Comparison of ENCODE assay signal across 1 cellular context in the genomic region with DNA sequence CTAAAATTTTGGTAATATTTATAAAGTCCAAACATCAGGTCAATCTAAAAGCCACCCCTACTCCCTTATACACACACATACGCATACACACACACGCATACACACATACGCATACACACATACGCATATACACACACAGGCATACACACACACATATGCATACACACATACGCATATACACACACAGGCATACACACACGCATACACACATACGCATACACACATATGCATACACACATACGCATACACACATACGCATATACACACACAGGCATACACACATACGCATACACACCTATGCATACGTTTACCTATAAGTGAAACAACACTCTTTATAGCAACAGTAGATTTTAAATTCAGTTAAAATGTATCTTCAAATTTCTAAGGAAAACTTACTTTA.
TF ChIP-seq lines count a peak whose summit lies in the region.

No MANE protein-coding gene starts in this region.

TF ChIP-seq in HepG2, 621 proteins besides CTCF, POLR2A, EP300 and RAD21 (continued from another document):
- TF ChIP-seq, protein P1, sequence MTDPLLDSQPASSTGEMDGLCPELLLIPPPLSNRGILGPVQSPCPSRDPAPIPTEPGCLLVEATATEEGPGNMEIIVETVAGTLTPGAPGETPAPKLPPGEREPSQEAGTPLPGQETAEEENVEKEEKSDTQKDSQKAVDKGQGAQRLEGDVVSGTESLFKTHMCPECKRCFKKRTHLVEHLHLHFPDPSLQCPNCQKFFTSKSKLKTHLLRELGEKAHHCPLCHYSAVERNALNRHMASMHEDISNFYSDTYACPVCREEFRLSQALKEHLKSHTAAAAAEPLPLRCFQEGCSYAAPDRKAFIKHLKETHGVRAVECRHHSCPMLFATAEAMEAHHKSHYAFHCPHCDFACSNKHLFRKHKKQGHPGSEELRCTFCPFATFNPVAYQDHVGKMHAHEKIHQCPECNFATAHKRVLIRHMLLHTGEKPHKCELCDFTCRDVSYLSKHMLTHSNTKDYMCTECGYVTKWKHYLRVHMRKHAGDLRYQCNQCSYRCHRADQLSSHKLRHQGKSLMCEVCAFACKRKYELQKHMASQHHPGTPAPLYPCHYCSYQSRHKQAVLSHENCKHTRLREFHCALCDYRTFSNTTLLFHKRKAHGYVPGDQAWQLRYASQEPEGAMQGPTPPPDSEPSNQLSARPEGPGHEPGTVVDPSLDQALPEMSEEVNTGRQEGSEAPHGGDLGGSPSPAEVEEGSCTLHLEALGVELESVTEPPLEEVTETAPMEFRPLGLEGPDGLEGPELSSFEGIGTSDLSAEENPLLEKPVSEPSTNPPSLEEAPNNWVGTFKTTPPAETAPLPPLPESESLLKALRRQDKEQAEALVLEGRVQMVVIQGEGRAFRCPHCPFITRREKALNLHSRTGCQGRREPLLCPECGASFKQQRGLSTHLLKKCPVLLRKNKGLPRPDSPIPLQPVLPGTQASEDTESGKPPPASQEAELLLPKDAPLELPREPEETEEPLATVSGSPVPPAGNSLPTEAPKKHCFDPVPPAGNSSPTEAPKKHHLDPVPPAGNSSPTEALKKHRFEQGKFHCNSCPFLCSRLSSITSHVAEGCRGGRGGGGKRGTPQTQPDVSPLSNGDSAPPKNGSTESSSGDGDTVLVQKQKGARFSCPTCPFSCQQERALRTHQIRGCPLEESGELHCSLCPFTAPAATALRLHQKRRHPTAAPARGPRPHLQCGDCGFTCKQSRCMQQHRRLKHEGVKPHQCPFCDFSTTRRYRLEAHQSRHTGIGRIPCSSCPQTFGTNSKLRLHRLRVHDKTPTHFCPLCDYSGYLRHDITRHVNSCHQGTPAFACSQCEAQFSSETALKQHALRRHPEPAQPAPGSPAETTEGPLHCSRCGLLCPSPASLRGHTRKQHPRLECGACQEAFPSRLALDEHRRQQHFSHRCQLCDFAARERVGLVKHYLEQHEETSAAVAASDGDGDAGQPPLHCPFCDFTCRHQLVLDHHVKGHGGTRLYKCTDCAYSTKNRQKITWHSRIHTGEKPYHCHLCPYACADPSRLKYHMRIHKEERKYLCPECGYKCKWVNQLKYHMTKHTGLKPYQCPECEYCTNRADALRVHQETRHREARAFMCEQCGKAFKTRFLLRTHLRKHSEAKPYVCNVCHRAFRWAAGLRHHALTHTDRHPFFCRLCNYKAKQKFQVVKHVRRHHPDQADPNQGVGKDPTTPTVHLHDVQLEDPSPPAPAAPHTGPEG (CRISPR knock-in tag; IDR thresholded peaks at IDR 0.05) = no peak
- TF ChIP-seq ELF1 (CRISPR knock-in tag; IDR thresholded peaks at IDR 0.05) = no peak
- TF ChIP-seq KDM5B (CRISPR knock-in tag; IDR thresholded peaks at IDR 0.05; ENCODE audit: borderline replicate concordance) = no peak
- TF ChIP-seq SRY (CRISPR knock-in tag; IDR thresholded peaks at IDR 0.05) = no peak
TF ChIP-seq in HepG2: peak in this region for 7.
